12 cellular contexts compared by ENCODE assay signal in genomic region chr16:81846105-81846504, GRCh38.
"Had no signal": no experiment of that assay in that cellular context is flagged by ENCODE, and none has a peak within 500 bp of the region (broad histone marks: within the 10 kb centered on the region; RNA-seq: fewer than 3 reads in every experiment).

No MANE protein-coding gene starts in this region.

- DNase-seq: activated CD4-positive, alpha-beta T cell treated with anti-CD3 and anti-CD28 coated beads for 48 hours; activated CD8-positive, alpha-beta memory T cell treated with anti-CD3 and anti-CD28 coated beads for 24 hours; activated naive CD4-positive, alpha-beta T cell treated with anti-CD3 and anti-CD28 coated beads, Interleukin-2, amount 10 ng/mL, durations not matched to agents 7 days and 5 days; adrenal gland; effector memory CD8-positive, alpha-beta T cell; kidney glomerular epithelial cell; midbrain; stimulated activated naive CD4-positive, alpha-beta T cell; T-cell had no signal

- H3K27me3 ChIP-seq: adrenal gland, right atrium auricular region had no signal

- H3K4me3 ChIP-seq: adrenal gland, gastroesophageal sphincter, right atrium auricular region, smooth muscle cell had no signal

- H3K4me1 ChIP-seq: adrenal gland, gastroesophageal sphincter, right atrium auricular region had no signal

- H3K9me3 ChIP-seq: adrenal gland, right atrium auricular region had no signal

- H3K27ac ChIP-seq: adrenal gland, gastroesophageal sphincter, right atrium auricular region had no signal

- H3K36me3 ChIP-seq: adrenal gland, gastroesophageal sphincter, right atrium auricular region had no signal
